Comparison of ENCODE assay signal across 11 cellular contexts in genomic region chr6:52297433-52297832, GRCh38. TPM values are rescaled to one million over a fixed set of nuclear protein-coding genes. Genes with fewer than 3 reads are reported as not detected.
A peak's percentile ranks its signal among the peaks of the same experiment; 100 is the strongest.
DNase-seq lines count a peak whose midpoint lies in the region; ATAC-seq and FAIRE-seq lines count a peak whose summit lies in the region.
"Had no signal": no experiment of that assay in that cellular context is flagged by ENCODE, and none has a peak within 500 bp of the region (broad histone marks: within the 10 kb centered on the region; RNA-seq: fewer than 3 reads in every experiment).

No MANE protein-coding gene starts in this region.

- H3K27ac Mint-ChIP-seq in activated naive CD8-positive, alpha-beta T cell treated with anti-CD3 and anti-CD28 coated beads for 36 hours, result peak overlapping the region; percentile 94

- H3K4me1 Mint-ChIP-seq in activated naive CD8-positive, alpha-beta T cell treated with anti-CD3 and anti-CD28 coated beads for 36 hours, result peaks cover 53% of the 10 kb centered on the region

- H3K4me3 Mint-ChIP-seq in activated naive CD8-positive, alpha-beta T cell treated with anti-CD3 and anti-CD28 coated beads for 36 hours, result peak overlapping the region; percentile 62

- no peak for FAIRE-seq in frontal cortex (lab: Jason Lieb, UNC)
- FAIRE-seq: islet of Langerhans had no signal

- ATAC-seq in GM19025 (IDR thresholded peaks at IDR 0.05; ENCODE audit: low read depth, unreplicated experiment) (peak; percentile 20), HG03432 (IDR thresholded peaks at IDR 0.05; ENCODE audit: unreplicated experiment) (peak; percentile 50), HG03460 (IDR thresholded peaks at IDR 0.05; ENCODE audit: unreplicated experiment) (no peak), HG03025 (IDR thresholded peaks at IDR 0.05; ENCODE audit: low FRiP score, unreplicated experiment) (no peak)
- ATAC-seq: Panc1 had no signal

- H3K36me3 Mint-ChIP-seq in activated naive CD8-positive, alpha-beta T cell treated with anti-CD3 and anti-CD28 coated beads for 36 hours, result peaks cover 12% of the 10 kb centered on the region

- peak; percentile 61 for DNase-seq in DMS79 treated with DMSO at 0.1 percent for 48 hours (lab: John Stamatoyannopoulos, UW)
- no peak for DNase-seq in activated naive CD8-positive, alpha-beta T cell treated with anti-CD3 and anti-CD28 coated beads for 36 hours
- DNase-seq in NCI-H187 treated with DMSO at 0.1 percent for 48 hours (lab: John Stamatoyannopoulos, UW), result no peak
- DNase-seq in frontal cortex (ENCODE audit: low spot score in 2 of 2), result no peak

- no peaks in the 10 kb centered on the region for H3K27me3 Mint-ChIP-seq in activated naive CD8-positive, alpha-beta T cell treated with anti-CD3 and anti-CD28 coated beads for 36 hours

- peaks cover 13% of the 10 kb centered on the region for H3K9me3 Mint-ChIP-seq in activated naive CD8-positive, alpha-beta T cell treated with anti-CD3 and anti-CD28 coated beads for 36 hours

RNA-seq across cellular contexts. Expression of gene MCM3, which starts 12.9 kb away (rescaled TPM):
- total RNA-seq in activated naive CD8-positive, alpha-beta T cell treated with anti-CD3 and anti-CD28 coated beads for 36 hours, result 100 to 1,000 TPM; 326 to 335 TPM
- total RNA-seq in frontal cortex, result 11.0 TPM

RNA-seq across cellular contexts. Expression of gene IL17F, which starts 53.1 kb away (rescaled TPM):
- total RNA-seq in activated naive CD8-positive, alpha-beta T cell treated with anti-CD3 and anti-CD28 coated beads for 36 hours, result not detected
- total RNA-seq in frontal cortex, result not detected
- total RNA-seq: epithelial cell of proximal tubule had no signal

Comparison
In these comparisons a context has a peak if more than half of its experiments do, and no peak if none do; other contexts are left out.
1. ATAC-seq: peak in GM19025 (single experiment) and HG03432 (single experiment); none in HG03460 (single experiment) and HG03025 (single experiment).
2. RNA of gene MCM3, which starts 12.9 kb away (total RNA-seq): 326 to 335 TPM in activated naive CD8-positive, alpha-beta T cell treated with anti-CD3 and anti-CD28 coated beads for 36 hours; 11.0 TPM in frontal cortex (single experiment); every median in the first group is over 10 times any median in the second.